In the genomic region with DNA sequence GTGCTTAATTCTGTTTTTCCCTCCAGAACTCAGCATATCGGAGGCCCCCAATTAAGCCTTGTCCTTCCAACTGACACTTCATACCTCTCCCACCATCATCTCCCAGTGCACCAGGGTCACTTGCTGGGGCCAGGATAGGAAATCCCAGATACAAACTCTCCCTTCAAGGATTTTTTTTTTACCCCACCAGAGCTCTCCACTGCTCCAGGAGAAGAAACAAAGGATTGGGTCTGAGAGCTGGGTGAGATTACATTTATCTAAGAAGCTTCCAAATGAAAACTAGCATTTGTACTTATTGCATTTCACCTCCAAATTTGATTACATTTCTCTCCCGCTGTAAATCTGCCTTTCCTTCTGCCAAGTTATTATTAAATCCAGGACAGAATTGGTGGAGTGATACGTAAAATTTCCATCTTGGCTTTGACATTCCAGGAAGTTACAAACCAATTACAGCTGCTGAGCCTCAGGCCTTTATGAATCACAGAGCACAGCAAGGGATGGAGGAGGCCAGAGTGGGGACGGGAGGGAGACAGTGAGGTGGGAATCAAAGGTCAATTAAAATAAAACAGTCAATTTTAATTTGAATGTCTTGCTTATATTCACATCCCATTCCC, we compare ENCODE assay signal across 27 cellular contexts.
DNase-seq lines count a peak whose midpoint lies in the region; TF ChIP-seq lines count a peak whose summit lies in the region.
"Had no signal": no experiment of that assay in that cellular context is flagged by ENCODE, and none has a peak within 500 bp of the region (broad histone marks: within the 10 kb centered on the region; RNA-seq: fewer than 3 reads in every experiment).

No MANE protein-coding gene starts in this region.

- H3F3A ChIP-seq in GM23248 (ENCODE audit: insufficient read depth) = no peaks in the 10 kb centered on the region
- H3F3A ChIP-seq in MM.1S (ENCODE audit: insufficient read depth, low read length) = no peaks in the 10 kb centered on the region

- in situ Hi-C loops in GM23248 (cut with MboI) = no loop called here

- H3K9ac ChIP-seq in GM23248 (no peak overlapping the region), adipocyte (ENCODE audit: low read length) (no peak overlapping the region), MM.1S (ENCODE audit: low read length) (no peak overlapping the region)

- H3K27me3 ChIP-seq in BE2C (no peaks in the 10 kb centered on the region), GM23248 (replicated peaks; ENCODE audit: insufficient read depth) (no peaks in the 10 kb centered on the region), adipocyte (replicated peaks; ENCODE audit: control insufficient read depth, insufficient read depth, low read length) (peaks cover 4% of the 10 kb centered on the region), MM.1S (replicated peaks; ENCODE audit: insufficient read depth, low read length) (no peaks in the 10 kb centered on the region)
- H3K27me3 ChIP-seq: right lobe of liver had no signal

- no peaks in the 10 kb centered on the region for H3K9me3 ChIP-seq in BE2C
- H3K9me3 ChIP-seq in GM23248 (ENCODE audit: low read depth) = no peaks in the 10 kb centered on the region
- H3K9me3 ChIP-seq in adipocyte (ENCODE audit: control insufficient read depth, low read length) = no peaks in the 10 kb centered on the region
- H3K9me3 ChIP-seq in MM.1S (replicated peaks; ENCODE audit: insufficient read depth, low read length) = no peaks in the 10 kb centered on the region
- H3K9me3 ChIP-seq: right lobe of liver, upper lobe of right lung had no signal

- H3K27ac ChIP-seq in GM23248 (no peak overlapping the region), MM.1S (ENCODE audit: low read length) (no peak overlapping the region)
- H3K27ac ChIP-seq: foreskin keratinocyte, right lobe of liver, upper lobe of right lung, VCaP had no signal

- H3K36me3 ChIP-seq in BE2C (no peaks in the 10 kb centered on the region), GM23248 (ENCODE audit: low read depth) (no peaks in the 10 kb centered on the region), adipocyte (ENCODE audit: control insufficient read depth, insufficient read depth, low read length, severe bottlenecking) (no peaks in the 10 kb centered on the region), MM.1S (replicated peaks; ENCODE audit: insufficient read depth, low read length) (no peaks in the 10 kb centered on the region)
- H3K36me3 ChIP-seq: right lobe of liver, upper lobe of right lung had no signal

- H3K4me1 Mint-ChIP-seq in mesothelial cell of epicardium = no peaks in the 10 kb centered on the region
- H3K4me1 Mint-ChIP-seq: activated CD4-positive, alpha-beta T cell treated with anti-CD3 and anti-CD28 coated beads, Interleukin-2, amount 10 ng/mL, durations not matched to agents 24 days and 14 days; activated naive CD8-positive, alpha-beta T cell treated with anti-CD3 and anti-CD28 coated beads, Interleukin-2, amount 50 U/mL, for 24 hours had no signal

- H3K4me3 ChIP-seq in BE2C (ENCODE audit: low read depth, low read length) = no peak overlapping the region
- H3K4me3 ChIP-seq in GM23248 = no peak overlapping the region
- H3K4me3 ChIP-seq in adipocyte (ENCODE audit: low read length) = no peak overlapping the region
- H3K4me3 ChIP-seq in foreskin fibroblast (ENCODE audit: low read depth in 1 of 2, low read length in 2 of 2) = no peak overlapping the region
- H3K4me3 ChIP-seq in MM.1S (ENCODE audit: low read length) = no peak overlapping the region
- H3K4me3 ChIP-seq: right lobe of liver, upper lobe of right lung had no signal

- H3K4me2 ChIP-seq in GM23248 (ENCODE audit: unreplicated experiment) = no peak overlapping the region
- no peak overlapping the region for H3K4me2 ChIP-seq in MM.1S (ENCODE audit: low read depth, low read length)

- no peaks in the 10 kb centered on the region for H4K20me1 ChIP-seq in GM23248 (ENCODE audit: insufficient read depth)
- no peaks in the 10 kb centered on the region for H4K20me1 ChIP-seq in MM.1S (ENCODE audit: insufficient read depth, low read length)

- DNase-seq in BE2C (peak; percentile 72), GM23248 (peak; percentile 53), adipocyte (ENCODE audit: low read depth) (peak; percentile 58), foreskin fibroblast (peak; percentile 9 to 70), superior temporal gyrus (ENCODE audit: extremely low spot score) (no peak), mesothelial cell of epicardium (ENCODE audit: low spot score in 2 of 2, unreplicated experiment in 2 of 2) (no peak), MM.1S (no peak), D341Med (ENCODE audit: low spot score) (no peak)
- DNase-seq: ACHN; activated CD4-positive, alpha-beta T cell treated with anti-CD3 and anti-CD28 coated beads, Interleukin-2, amount 10 ng/mL, durations not matched to agents 24 days and 14 days; activated naive CD8-positive, alpha-beta T cell treated with anti-CD3 and anti-CD28 coated beads, Interleukin-2, amount 50 U/mL, for 24 hours; activated T-cell treated with anti-CD3 and anti-CD28 coated beads, Interleukin-2, amount 50 U/mL, for 48 hours; CD4-positive, alpha-beta T cell; DMS 273 treated with DMSO at 0.1 percent for 48 hours; left colon; mesenchymal stem cell; MV-4-11; NCI-H146; NCI-H446; NCI-H82; posterior cingulate gyrus; right lobe of liver; stimulated activated CD4-positive, alpha-beta T cell treated with anti-CD3 and anti-CD28 coated beads, Interleukin-12 subunit alpha, Interleukin-12 subunit beta, amount 100 ng/mL, for 4 hours; stimulated activated CD4-positive, alpha-beta T cell treated with anti-CD3 and anti-CD28 coated beads, Interleukin-4, amount 100 ng/mL, for 1 hour; upper lobe of right lung had no signal

- H3K79me2 ChIP-seq in GM23248 (ENCODE audit: insufficient read depth) (no peaks in the 10 kb centered on the region), MM.1S (ENCODE audit: low read length) (no peaks in the 10 kb centered on the region)

- H3K9me3 Mint-ChIP-seq in mesothelial cell of epicardium = no peaks in the 10 kb centered on the region
- H3K9me3 Mint-ChIP-seq: activated CD4-positive, alpha-beta T cell treated with anti-CD3 and anti-CD28 coated beads, Interleukin-2, amount 10 ng/mL, durations not matched to agents 24 days and 14 days; activated naive CD8-positive, alpha-beta T cell treated with anti-CD3 and anti-CD28 coated beads, Interleukin-2, amount 50 U/mL, for 24 hours; CD4-positive, alpha-beta T cell had no signal

- no peak overlapping the region for H2AFZ ChIP-seq in GM23248
- H2AFZ ChIP-seq in MM.1S (ENCODE audit: low read length) = no peak overlapping the region

- no peak overlapping the region for H3K4me3 Mint-ChIP-seq in mesothelial cell of epicardium
- H3K4me3 Mint-ChIP-seq: activated CD4-positive, alpha-beta T cell treated with anti-CD3 and anti-CD28 coated beads, Interleukin-2, amount 10 ng/mL, durations not matched to agents 24 days and 14 days; activated naive CD8-positive, alpha-beta T cell treated with anti-CD3 and anti-CD28 coated beads, Interleukin-2, amount 50 U/mL, for 24 hours; CD4-positive, alpha-beta T cell had no signal

- H3K27me3 Mint-ChIP-seq in mesothelial cell of epicardium (ENCODE audit: low read depth) = peaks cover 11% of the 10 kb centered on the region
- H3K27me3 Mint-ChIP-seq: activated CD4-positive, alpha-beta T cell treated with anti-CD3 and anti-CD28 coated beads, Interleukin-2, amount 10 ng/mL, durations not matched to agents 24 days and 14 days had no signal

- no peaks in the 10 kb centered on the region for H3K36me3 Mint-ChIP-seq in mesothelial cell of epicardium

- WGBS in GM23248 (ENCODE audit: low coverage in 1 of 2, low lambda C conversion rate in 2 of 2, missing lambda C conversion rate in 2 of 2), 2 experiments = 6 to 7% methylated on average over 4 of the region's 4 CpGs

- H3K9me2 ChIP-seq in GM23248 (ENCODE audit: insufficient read depth) = no peaks in the 10 kb centered on the region
- no peaks in the 10 kb centered on the region for H3K9me2 ChIP-seq in MM.1S (replicated peaks; ENCODE audit: insufficient read depth, low read length)

- TF ChIP-seq CTCF in BE2C (IDR thresholded peaks at IDR 0.05; ENCODE audit: low read depth, low read length) = no peak
- no peak for TF ChIP-seq CTCF in foreskin fibroblast (IDR thresholded peaks at IDR 0.05; ENCODE audit: low read depth, low read length)
- no peak for TF ChIP-seq CTCF in mesothelial cell of epicardium (IDR thresholded peaks at IDR 0.05; ENCODE audit: unreplicated experiment)
- no peak for TF ChIP-seq CTCF in MM.1S (IDR thresholded peaks at IDR 0.05; ENCODE audit: low read length)

- H3K4me1 ChIP-seq in BE2C = peaks cover 29% of the 10 kb centered on the region
- H3K4me1 ChIP-seq in GM23248 (ENCODE audit: insufficient read depth) = 0 out of 2 replicates have a peak, but pooled peaks cover 4% of the 10 kb centered on the region
- H3K4me1 ChIP-seq in adipocyte (ENCODE audit: control insufficient read depth, insufficient read depth, low read length) = no peaks in the 10 kb centered on the region
- no peaks in the 10 kb centered on the region for H3K4me1 ChIP-seq in MM.1S (ENCODE audit: low read length)
- H3K4me1 ChIP-seq: foreskin keratinocyte, right lobe of liver, upper lobe of right lung had no signal

- H3K27ac Mint-ChIP-seq in mesothelial cell of epicardium = no peak overlapping the region
- H3K27ac Mint-ChIP-seq: activated CD4-positive, alpha-beta T cell treated with anti-CD3 and anti-CD28 coated beads, Interleukin-2, amount 10 ng/mL, durations not matched to agents 24 days and 14 days; activated naive CD8-positive, alpha-beta T cell treated with anti-CD3 and anti-CD28 coated beads, Interleukin-2, amount 50 U/mL, for 24 hours; CD4-positive, alpha-beta T cell had no signal

Comparison
In these comparisons a context has a peak if more than half of its experiments do, and no peak if none do; other contexts are left out.
1. DNase-seq: peak in BE2C (single experiment), GM23248 (single experiment), adipocyte (single experiment) and foreskin fibroblast (2 of 2); none in superior temporal gyrus (single experiment), mesothelial cell of epicardium (0 of 2), MM.1S (single experiment) and D341Med (single experiment).